In genomic region chr2:207394812-207395534, GRCh38 we compare ENCODE assay signal across 9 cellular contexts.
DNase-seq lines count a peak whose midpoint lies in the region; ATAC-seq and TF ChIP-seq lines count a peak whose summit lies in the region.
"Had no signal": no experiment of that assay in that cellular context is flagged by ENCODE, and none has a peak within 500 bp of the region (broad histone marks: within the 10 kb centered on the region; RNA-seq: fewer than 3 reads in every experiment).

No MANE protein-coding gene starts in this region.

- H3K27ac ChIP-seq in HCT116 (ENCODE audit: low read depth, low read length): peak overlapping the region; percentile 9; the same call in 1 of the 2 replicates
- H3K27ac ChIP-seq in lung (ENCODE audit: low read depth in 1 of 2, low read length in 1 of 2): peak overlapping the region in 1 of 2 donors; percentile 66
- H3K27ac ChIP-seq in suprapubic skin: no peak overlapping the region

- H3K4me2 ChIP-seq in HCT116 (ENCODE audit: low read length): peak overlapping the region; percentile 61

- no peaks in the 10 kb centered on the region for H3K36me3 ChIP-seq in HCT116 (ENCODE audit: control insufficient read depth in 1 of 2, insufficient read depth in 2 of 2, low read length in 2 of 2)
- no peaks in the 10 kb centered on the region for H3K36me3 ChIP-seq in lung (ENCODE audit: control insufficient read depth in 2 of 2, insufficient read depth in 2 of 2, low read length in 2 of 2)
- H3K36me3 ChIP-seq in suprapubic skin: no peaks in the 10 kb centered on the region

- H2AFZ ChIP-seq in HCT116 (ENCODE audit: low read depth, low read length, poor library complexity, severe bottlenecking): peak overlapping the region; percentile 20

- intact Hi-C loops in HCT116 (cut with micrococcal nuclease): loop anchor here (1.0 to 5.0 kb wide), 2 partner anchors 63 to 229 kb away; no protein-coding TSS in a partner anchor
- intact Hi-C loops in activated T-helper 1 cell treated with anti-CD3 and anti-CD28 coated beads, Interleukin-12 subunit alpha, Interleukin-12 subunit beta, Interleukin-2, Interleukin-4 antibody, amounts not matched to agents 30 ng/mL and 10 ng/mL and 1 ng/mL, durations not matched to agents 14 hours and 24 hours and 36 hours (cut with micrococcal nuclease): no loop called here

- no peak overlapping the region for H3K4me3 Mint-ChIP-seq in activated T-cell treated with anti-CD3 and anti-CD28 coated beads, Interleukin-2, amount 50 U/mL, for 24 hours
- no peak overlapping the region for H3K4me3 Mint-ChIP-seq in WTC11
- no peak overlapping the region for H3K4me3 Mint-ChIP-seq in endothelial cell (ENCODE audit: unreplicated experiment)
- H3K4me3 Mint-ChIP-seq in activated T-helper 1 cell treated with anti-CD3 and anti-CD28 coated beads, Interleukin-12 subunit alpha, Interleukin-12 subunit beta, Interleukin-2, Interleukin-4 antibody, amounts not matched to agents 30 ng/mL and 10 ng/mL and 1 ng/mL, durations not matched to agents 14 hours and 24 hours and 36 hours: no peak overlapping the region

- RAD21 ChIA-PET in HCT116 (lab: Charles Lee; ENCODE audit: low non-redundant PET in 1 of 2, low total read pairs in 2 of 2, uncharacterized antibody in 2 of 2, unreplicated experiment in 2 of 2): no interaction called here

- 53 to 67% methylated on average over 7 of the region's 7 CpGs for WGBS in lung, 2 donors
- WGBS in suprapubic skin: 50% methylated on average over 7 of the region's 7 CpGs

- no TSS peak for BruUV-seq in HCT116 (replicated peaks; lab: Mats Ljungman, UMichigan)

- no peaks in the 10 kb centered on the region for H3K9me3 ChIP-seq in HCT116 (ENCODE audit: control insufficient read depth in 1 of 2, insufficient read depth in 1 of 2, low read depth in 1 of 2, low read length in 2 of 2)
- H3K9me3 ChIP-seq in lung (ENCODE audit: control insufficient read depth in 2 of 2, insufficient read depth in 1 of 2, low read length in 1 of 2): no peaks in the 10 kb centered on the region
- no peaks in the 10 kb centered on the region for H3K9me3 ChIP-seq in suprapubic skin

- H4K20me1 ChIP-seq in HCT116 (ENCODE audit: insufficient read depth): no peaks in the 10 kb centered on the region

- H3K27me3 ChIP-seq in HCT116 (ENCODE audit: insufficient read depth, low read length): no peaks in the 10 kb centered on the region
- no peaks in the 10 kb centered on the region for H3K27me3 ChIP-seq in lung (ENCODE audit: control insufficient read depth, insufficient read depth)
- H3K27me3 ChIP-seq in suprapubic skin: no peaks in the 10 kb centered on the region

- peak overlapping the region; percentile 24; the same call in 1 of the 2 replicates for H3K9ac ChIP-seq in HCT116 (ENCODE audit: low read length)

- H3K4me3 ChIP-seq in AG04449 (ENCODE audit: low read depth, low read length) (no peak overlapping the region), HCT116 (replicated peaks in 1 of 2; ENCODE audit: low read depth in 1 of 2, low read length in 2 of 2) (peak overlapping the region in 1 of 2 experiments; percentile 1; a peak in 2 of 4 replicates), lung (no peak overlapping the region), suprapubic skin (no peak overlapping the region)

- DNase-seq in AG04449 (ENCODE audit: low read depth, low spot score) (peak; percentile 98), HCT116 (ENCODE audit: low read depth, low spot score) (peak; percentile 97), lung (ENCODE audit: low spot score) (no peak), suprapubic skin (ENCODE audit: low spot score in 2 of 2) (no peak), WTC11 (ENCODE audit: low spot score) (no peak), endothelial cell (ENCODE audit: low spot score) (no peak)
- peak; percentile 41 for DNase-seq in activated T-cell treated with anti-CD3 and anti-CD28 coated beads, Interleukin-2, amount 50 U/mL, for 24 hours
- no peak for DNase-seq in activated T-helper 1 cell treated with anti-CD3 and anti-CD28 coated beads, Interleukin-12 subunit alpha, Interleukin-12 subunit beta, Interleukin-2, Interleukin-4 antibody, amounts not matched to agents 30 ng/mL and 10 ng/mL and 1 ng/mL, durations not matched to agents 14 hours and 24 hours and 36 hours (ENCODE audit: low spot score)
- DNase-seq: NCI-H1436 treated with DMSO at 0.1 percent for 48 hours had no signal

- H3K79me2 ChIP-seq in HCT116 (ENCODE audit: insufficient read depth, low read length): no peaks in the 10 kb centered on the region

- H3K9me3 Mint-ChIP-seq in activated T-cell treated with anti-CD3 and anti-CD28 coated beads, Interleukin-2, amount 50 U/mL, for 24 hours: no peaks in the 10 kb centered on the region
- H3K9me3 Mint-ChIP-seq in WTC11 (peaks cover 15% of the 10 kb centered on the region), endothelial cell (ENCODE audit: unreplicated experiment) (no peaks in the 10 kb centered on the region)
- H3K9me3 Mint-ChIP-seq in activated T-helper 1 cell treated with anti-CD3 and anti-CD28 coated beads, Interleukin-12 subunit alpha, Interleukin-12 subunit beta, Interleukin-2, Interleukin-4 antibody, amounts not matched to agents 30 ng/mL and 10 ng/mL and 1 ng/mL, durations not matched to agents 14 hours and 24 hours and 36 hours: peaks cover 7% of the 10 kb centered on the region

- no peak for TF ChIP-seq EP300 in suprapubic skin (IDR thresholded peaks at IDR 0.05)

- peak overlapping the region; percentile 85 for H3K27ac Mint-ChIP-seq in activated T-cell treated with anti-CD3 and anti-CD28 coated beads, Interleukin-2, amount 50 U/mL, for 24 hours
- H3K27ac Mint-ChIP-seq in WTC11 (no peak overlapping the region), endothelial cell (ENCODE audit: unreplicated experiment) (no peak overlapping the region)
- H3K27ac Mint-ChIP-seq in activated T-helper 1 cell treated with anti-CD3 and anti-CD28 coated beads, Interleukin-12 subunit alpha, Interleukin-12 subunit beta, Interleukin-2, Interleukin-4 antibody, amounts not matched to agents 30 ng/mL and 10 ng/mL and 1 ng/mL, durations not matched to agents 14 hours and 24 hours and 36 hours: no peak overlapping the region

- peaks cover 17% of the 10 kb centered on the region for H3K4me1 Mint-ChIP-seq in activated T-cell treated with anti-CD3 and anti-CD28 coated beads, Interleukin-2, amount 50 U/mL, for 24 hours (ENCODE audit: low read depth)
- peaks cover 17% of the 10 kb centered on the region for H3K4me1 Mint-ChIP-seq in WTC11
- H3K4me1 Mint-ChIP-seq in endothelial cell (ENCODE audit: unreplicated experiment): no peaks in the 10 kb centered on the region
- no peaks in the 10 kb centered on the region for H3K4me1 Mint-ChIP-seq in activated T-helper 1 cell treated with anti-CD3 and anti-CD28 coated beads, Interleukin-12 subunit alpha, Interleukin-12 subunit beta, Interleukin-2, Interleukin-4 antibody, amounts not matched to agents 30 ng/mL and 10 ng/mL and 1 ng/mL, durations not matched to agents 14 hours and 24 hours and 36 hours (ENCODE audit: low read depth)

- no peaks in the 10 kb centered on the region for H3K9me2 ChIP-seq in HCT116 (ENCODE audit: insufficient read depth)

- no peak for TF ChIP-seq CTCF in AG04449 (IDR thresholded peaks at IDR 0.05; ENCODE audit: insufficient read depth, low read length, missing control alignments)
- TF ChIP-seq CTCF in HCT116 (IDR thresholded peaks at IDR 0.05 in 2 of 3, conservative IDR thresholded peaks at IDR 0.05 in 1 of 3; ENCODE audit: borderline replicate concordance in 1 of 3, insufficient read depth in 1 of 3, low read depth in 2 of 3, low read length in 2 of 3): no peak
- no peak for TF ChIP-seq CTCF in lung (IDR thresholded peaks at IDR 0.05; ENCODE audit: control extremely low read depth, extremely low read depth)
- TF ChIP-seq CTCF in suprapubic skin (IDR thresholded peaks at IDR 0.05): no peak
- no peak for TF ChIP-seq CTCF in WTC11 (IDR thresholded peaks at IDR 0.05)
- TF ChIP-seq CTCF in endothelial cell (IDR thresholded peaks at IDR 0.05; ENCODE audit: unreplicated experiment): no peak

- H3K36me3 Mint-ChIP-seq in activated T-cell treated with anti-CD3 and anti-CD28 coated beads, Interleukin-2, amount 50 U/mL, for 24 hours (ENCODE audit: low read depth): no peaks in the 10 kb centered on the region
- no peaks in the 10 kb centered on the region for H3K36me3 Mint-ChIP-seq in WTC11
- H3K36me3 Mint-ChIP-seq in endothelial cell (ENCODE audit: low read depth, unreplicated experiment): no peaks in the 10 kb centered on the region
- H3K36me3 Mint-ChIP-seq in activated T-helper 1 cell treated with anti-CD3 and anti-CD28 coated beads, Interleukin-12 subunit alpha, Interleukin-12 subunit beta, Interleukin-2, Interleukin-4 antibody, amounts not matched to agents 30 ng/mL and 10 ng/mL and 1 ng/mL, durations not matched to agents 14 hours and 24 hours and 36 hours (ENCODE audit: low read depth): peaks cover 6% of the 10 kb centered on the region

- peak; percentile 35; the same call in 1 of the 2 replicates for TF ChIP-seq RAD21 in HCT116 (IDR thresholded peaks at IDR 0.05; ENCODE audit: low read depth)

- CTCF ChIA-PET in AG04449 (lab: Yijun Ruan, JAX): interaction anchor here (0.7 kb wide), 1 partner anchor 14 kb away, joined by 4 read pairs; no protein-coding TSS in a partner anchor
- CTCF ChIA-PET in HCT116 (lab: Charles Lee): no interaction called here
- CTCF ChIA-PET in WTC11 (lab: Charles Lee): no interaction called here

- H3K4me1 ChIP-seq in HCT116 (ENCODE audit: control insufficient read depth in 1 of 2, insufficient read depth in 2 of 2, low read length in 2 of 2) (peaks cover 12 to 26% of the 10 kb centered on the region in 2 experiments), lung (ENCODE audit: control insufficient read depth in 2 of 2, insufficient read depth in 2 of 2, low read length in 2 of 2) (peaks cover 0 to 4% of the 10 kb centered on the region in 2 donors), suprapubic skin (no peaks in the 10 kb centered on the region)

- POLR2A ChIA-PET in AG04449 (lab: Yijun Ruan, JAX) (interaction anchor here (0.5 to 1.6 kb wide), 5 partner anchors 29 to 251 kb away, joined by 3 to 8 read pairs (median 3); partner anchors contain the start of gene KLF7), HCT116 (lab: Charles Lee) (interaction anchor here (0.7 kb wide), 1 partner anchor 56 kb away, joined by 3 read pairs; no protein-coding TSS in a partner anchor), WTC11 (lab: Charles Lee) (no interaction called here)

- no peaks in the 10 kb centered on the region for H3K27me3 Mint-ChIP-seq in activated T-cell treated with anti-CD3 and anti-CD28 coated beads, Interleukin-2, amount 50 U/mL, for 24 hours
- no peaks in the 10 kb centered on the region for H3K27me3 Mint-ChIP-seq in WTC11 (ENCODE audit: low read depth)
- H3K27me3 Mint-ChIP-seq in endothelial cell (ENCODE audit: unreplicated experiment): peaks cover 2% of the 10 kb centered on the region
- no peaks in the 10 kb centered on the region for H3K27me3 Mint-ChIP-seq in activated T-helper 1 cell treated with anti-CD3 and anti-CD28 coated beads, Interleukin-12 subunit alpha, Interleukin-12 subunit beta, Interleukin-2, Interleukin-4 antibody, amounts not matched to agents 30 ng/mL and 10 ng/mL and 1 ng/mL, durations not matched to agents 14 hours and 24 hours and 36 hours (ENCODE audit: insufficient read depth)

- ATAC-seq in HCT116 (peak; percentile 83), lung (ENCODE audit: insufficient read depth, low FRiP score) (peak; percentile 53), WTC11 (no peak)

- TF ChIP-seq POLR2A in HCT116 (IDR thresholded peaks at IDR 0.05; ENCODE audit: borderline replicate concordance, extremely low read depth, insufficient read depth, insufficient read length) (no peak), suprapubic skin (IDR thresholded peaks at IDR 0.05) (no peak)

Comparison
In these comparisons a context has a peak if more than half of its experiments do, and no peak if none do; other contexts are left out.
1. DNase-seq: peak in AG04449 (single experiment), HCT116 (single experiment) and activated T-cell treated with anti-CD3 and anti-CD28 coated beads, Interleukin-2, amount 50 U/mL, for 24 hours (single experiment); none in lung (single experiment), suprapubic skin (0 of 2), WTC11 (single experiment), endothelial cell (single experiment) and activated T-helper 1 cell treated with anti-CD3 and anti-CD28 coated beads, Interleukin-12 subunit alpha, Interleukin-12 subunit beta, Interleukin-2, Interleukin-4 antibody, amounts not matched to agents 30 ng/mL and 10 ng/mL and 1 ng/mL, durations not matched to agents 14 hours and 24 hours and 36 hours (single experiment).